ENCODE assay signal across 1 cellular context in genomic region chr1:205775015-205775716, GRCh38.
A peak's percentile ranks its signal among the peaks of the same experiment; 100 is the strongest.
TF ChIP-seq lines count a peak whose summit lies in the region.

Gene RAB29, minus strand, starts transcription at chr1:205775482. Its CDS starts 526 bp downstream, at chr1:205774956.

TF ChIP-seq in HepG2, 621 proteins besides CTCF, POLR2A, EP300 and RAD21 (continued from another document and continues in another):
- TF ChIP-seq ZNF230 (CRISPR knock-in tag; IDR thresholded peaks at IDR 0.05) (no peak), ZNF646 (CRISPR knock-in tag; IDR thresholded peaks at IDR 0.05) (no peak), KDM5A (IDR thresholded peaks at IDR 0.05; ENCODE audit: borderline replicate concordance, low read length) (no peak), SAP130 (CRISPR knock-in tag; IDR thresholded peaks at IDR 0.05; ENCODE audit: low read depth) (peak; percentile 60), ONECUT2 (CRISPR knock-in tag; IDR thresholded peaks at IDR 0.05) (no peak), ZFP37 (CRISPR knock-in tag; IDR thresholded peaks at IDR 0.05; ENCODE audit: borderline replicate concordance) (no peak), GLI4 (CRISPR knock-in tag; IDR thresholded peaks at IDR 0.05; ENCODE audit: borderline replicate concordance) (no peak), HNRNPK (IDR thresholded peaks at IDR 0.05; ENCODE audit: low read depth, low read length, poor library complexity, severe bottlenecking) (no peak), KDM5B (CRISPR knock-in tag; IDR thresholded peaks at IDR 0.05; ENCODE audit: borderline replicate concordance) (peak; percentile 52; the same call in 1 of the 2 replicates), NCOA1 (CRISPR knock-in tag; IDR thresholded peaks at IDR 0.05) (no peak), ZNF468 (CRISPR knock-in tag; IDR thresholded peaks at IDR 0.05) (no peak), TGIF2 (CRISPR knock-in tag; IDR thresholded peaks at IDR 0.05) (no peak), RAD51 (IDR thresholded peaks at IDR 0.05; ENCODE audit: borderline replicate concordance) (peak; percentile 50), SMAD9 (CRISPR knock-in tag; IDR thresholded peaks at IDR 0.05) (no peak), ZNF451 (CRISPR knock-in tag; IDR thresholded peaks at IDR 0.05) (no peak; the same call in 1 of the 2 replicates), ZGPAT (CRISPR knock-in tag; IDR thresholded peaks at IDR 0.05) (peak; percentile 34; the same call in 1 of the 2 replicates), HOXD1 (CRISPR knock-in tag; IDR thresholded peaks at IDR 0.05) (no peak), ZNF747 (CRISPR knock-in tag; IDR thresholded peaks at IDR 0.05; ENCODE audit: borderline replicate concordance) (no peak), TARDBP (CRISPR knock-in tag; IDR thresholded peaks at IDR 0.05) (peak; percentile 45; the same call in 1 of the 2 replicates), ZNF331 (CRISPR knock-in tag; IDR thresholded peaks at IDR 0.05) (no peak), ZNF713 (CRISPR knock-in tag; IDR thresholded peaks at IDR 0.05) (no peak), ZNF546 (CRISPR knock-in tag; conservative IDR thresholded peaks at IDR 0.05) (no peak), SOX13 (IDR thresholded peaks at IDR 0.05) (no peak), SOX13 (CRISPR knock-in tag; conservative IDR thresholded peaks at IDR 0.05 in 1 of 2, IDR thresholded peaks at IDR 0.05 in 1 of 2) (no peak), RCOR2 (CRISPR knock-in tag; IDR thresholded peaks at IDR 0.05) (no peak), SMARCE1 (IDR thresholded peaks at IDR 0.05; ENCODE audit: borderline replicate concordance) (no peak), MTA3 (CRISPR knock-in tag; IDR thresholded peaks at IDR 0.05) (no peak), HIC2 (CRISPR knock-in tag; IDR thresholded peaks at IDR 0.05; ENCODE audit: low read depth) (no peak), GPBP1L1 (CRISPR knock-in tag; IDR thresholded peaks at IDR 0.05) (no peak), FOXO1 (CRISPR knock-in tag; IDR thresholded peaks at IDR 0.05) (no peak), CREBL2 (CRISPR knock-in tag; IDR thresholded peaks at IDR 0.05; ENCODE audit: borderline replicate concordance) (no peak), ZNF75D (CRISPR knock-in tag; IDR thresholded peaks at IDR 0.05; ENCODE audit: borderline replicate concordance) (no peak), ZNF367 (CRISPR knock-in tag; IDR thresholded peaks at IDR 0.05; ENCODE audit: borderline replicate concordance) (no peak), SALL1 (CRISPR knock-in tag; IDR thresholded peaks at IDR 0.05) (peak; percentile 57; the same call in 1 of the 2 replicates), ZNF781 (CRISPR knock-in tag; IDR thresholded peaks at IDR 0.05; ENCODE audit: borderline replicate concordance, not compliant biosample characterization) (no peak), ATRX (CRISPR knock-in tag; IDR thresholded peaks at IDR 0.05; ENCODE audit: borderline replicate concordance) (no peak), ARNTL (CRISPR knock-in tag; IDR thresholded peaks at IDR 0.05) (peak; percentile 25; the same call in 1 of the 2 replicates), ZFP90 (CRISPR knock-in tag; IDR thresholded peaks at IDR 0.05; ENCODE audit: borderline replicate concordance) (no peak), RERE (CRISPR knock-in tag; IDR thresholded peaks at IDR 0.05; ENCODE audit: low read depth) (no peak), SNRNP70 (IDR thresholded peaks at IDR 0.05; ENCODE audit: low read depth, low read length) (no peak), CBX5 (CRISPR knock-in tag; IDR thresholded peaks at IDR 0.05; ENCODE audit: borderline replicate concordance) (peak; percentile 29; the same call in 1 of the 2 replicates), ZNF337 (CRISPR knock-in tag; IDR thresholded peaks at IDR 0.05; ENCODE audit: borderline replicate concordance, low read depth) (no peak), CEBPZ (IDR thresholded peaks at IDR 0.05; ENCODE audit: low read length) (no peak)
